In the genomic region with DNA sequence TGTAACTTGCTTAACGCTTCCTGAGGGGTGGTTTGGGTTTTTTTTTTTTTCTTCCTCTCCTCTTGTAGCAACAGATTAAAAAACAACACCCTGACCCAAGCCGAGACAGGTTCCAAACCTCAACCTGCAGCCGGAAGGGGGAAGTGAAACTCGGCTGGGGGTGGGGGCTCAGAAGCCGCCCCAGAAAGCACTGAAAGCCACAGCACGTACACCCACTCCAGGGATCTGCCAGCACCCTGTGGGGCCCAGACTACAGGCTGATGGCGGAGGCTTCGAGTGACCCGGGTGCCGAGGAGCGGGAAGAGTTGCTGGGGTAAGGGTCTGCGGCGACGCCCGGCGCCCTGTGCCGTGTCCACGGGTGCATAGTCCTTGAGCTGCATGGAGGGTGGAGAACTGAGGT, we compare ENCODE assay signal across 8 cellular contexts. TPM values are rescaled to one million over a fixed set of nuclear protein-coding genes. Genes with fewer than 3 reads are reported as not detected.
A peak's percentile ranks its signal among the peaks of the same experiment; 100 is the strongest.
DNase-seq lines count a peak whose midpoint lies in the region; ATAC-seq, FAIRE-seq and TF ChIP-seq lines count a peak whose summit lies in the region.

A gene with protein sequence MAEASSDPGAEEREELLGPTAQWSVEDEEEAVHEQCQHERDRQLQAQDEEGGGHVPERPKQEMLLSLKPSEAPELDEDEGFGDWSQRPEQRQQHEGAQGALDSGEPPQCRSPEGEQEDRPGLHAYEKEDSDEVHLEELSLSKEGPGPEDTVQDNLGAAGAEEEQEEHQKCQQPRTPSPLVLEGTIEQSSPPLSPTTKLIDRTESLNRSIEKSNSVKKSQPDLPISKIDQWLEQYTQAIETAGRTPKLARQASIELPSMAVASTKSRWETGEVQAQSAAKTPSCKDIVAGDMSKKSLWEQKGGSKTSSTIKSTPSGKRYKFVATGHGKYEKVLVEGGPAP (plus strand): TSS at position 200 of the 400 bp plus-strand sequence. CDS start 61 bp downstream, at position 261.

- H3K4me1 ChIP-seq in SJCRH30, result peaks cover 10% of the 10 kb centered on the region

- H3K9me3 Mint-ChIP-seq in activated naive CD4-positive, alpha-beta T cell treated with anti-CD3 and anti-CD28 coated beads, Interleukin-2, amount 50 U/mL, for 24 hours, result no peaks in the 10 kb centered on the region
- H3K9me3 Mint-ChIP-seq in osteocyte (ENCODE audit: unreplicated experiment), result no peaks in the 10 kb centered on the region

- H3K4me3 Mint-ChIP-seq in activated naive CD4-positive, alpha-beta T cell treated with anti-CD3 and anti-CD28 coated beads, Interleukin-2, amount 50 U/mL, for 24 hours, result peak within 1 kb of the TSS; percentile 96
- H3K4me3 Mint-ChIP-seq in osteocyte (ENCODE audit: unreplicated experiment), result no peak within 1 kb of the TSS

- peak; percentile 46 for ATAC-seq in HG02840 (IDR thresholded peaks at IDR 0.05; ENCODE audit: low FRiP score, unreplicated experiment)

- DNase-seq in GM13976 (ENCODE audit: low spot score), result peak; percentile 94
- DNase-seq in SJCRH30, result no peak
- no peak for DNase-seq in osteocyte (ENCODE audit: extremely low spot score, unreplicated experiment)
- DNase-seq in D341Med (ENCODE audit: low spot score), result no peak
- DNase-seq in frontal cortex (ENCODE audit: low spot score in 2 of 2), result no peak
- no peak for DNase-seq in DMS79 treated with DMSO at 0.1 percent for 48 hours (lab: John Stamatoyannopoulos, UW)

- H3K4me1 Mint-ChIP-seq in activated naive CD4-positive, alpha-beta T cell treated with anti-CD3 and anti-CD28 coated beads, Interleukin-2, amount 50 U/mL, for 24 hours, result peaks cover 67% of the 10 kb centered on the region
- H3K4me1 Mint-ChIP-seq in osteocyte (ENCODE audit: unreplicated experiment), result peaks cover 12% of the 10 kb centered on the region

- no peaks in the 10 kb centered on the region for H3K36me3 ChIP-seq in SJCRH30

- in situ Hi-C loops in GM13976 (cut with MboI; ENCODE audit: low sequenced_read_pairs, unreplicated experiment), result no loop called here

- no peaks in the 10 kb centered on the region for H3K27me3 Mint-ChIP-seq in activated naive CD4-positive, alpha-beta T cell treated with anti-CD3 and anti-CD28 coated beads, Interleukin-2, amount 50 U/mL, for 24 hours
- H3K27me3 Mint-ChIP-seq in osteocyte (ENCODE audit: unreplicated experiment), result no peaks in the 10 kb centered on the region

- no peaks in the 10 kb centered on the region for H3K36me3 Mint-ChIP-seq in activated naive CD4-positive, alpha-beta T cell treated with anti-CD3 and anti-CD28 coated beads, Interleukin-2, amount 50 U/mL, for 24 hours
- H3K36me3 Mint-ChIP-seq in osteocyte (ENCODE audit: unreplicated experiment), result no peaks in the 10 kb centered on the region

- no peak for FAIRE-seq in frontal cortex (lab: Jason Lieb, UNC)

- no peak within 1 kb of the TSS for H3K4me3 ChIP-seq in SJCRH30

- H3K27ac ChIP-seq in SJCRH30, result no peak within 1 kb of the TSS

- no peaks in the 10 kb centered on the region for H3K9me3 ChIP-seq in SJCRH30 (replicated peaks)

- TF ChIP-seq CTCF in GM13976 (IDR thresholded peaks at IDR 0.05; ENCODE audit: borderline replicate concordance, control extremely low read depth, extremely low read depth, insufficient read depth, missing control alignments) (no peak), osteocyte (IDR thresholded peaks at IDR 0.05) (no peak)

- peaks cover 31% of the 10 kb centered on the region; the same call in 1 of the 2 replicates for H3K27me3 ChIP-seq in SJCRH30

- H3K27ac Mint-ChIP-seq in activated naive CD4-positive, alpha-beta T cell treated with anti-CD3 and anti-CD28 coated beads, Interleukin-2, amount 50 U/mL, for 24 hours, result peak within 1 kb of the TSS; percentile 98
- H3K27ac Mint-ChIP-seq in osteocyte (ENCODE audit: unreplicated experiment), result no peak within 1 kb of the TSS

RNA-seq across cellular contexts. Expression of the gene that starts here (rescaled TPM):
- total RNA-seq in SJCRH30 (2014; rRNA removed; shearing (Covaris generic)), result 15.0 and 15.4 TPM in 2 replicates
- total RNA-seq in osteocyte, result 26.9 and 29.5 TPM in 2 replicates
- 0.82 TPM for total RNA-seq in frontal cortex
